ENCODE assay signal across 8 cellular contexts in genomic region chr17:64074704-64075484, GRCh38. TPM values are rescaled to one million over a fixed set of nuclear protein-coding genes. Genes with fewer than 3 reads are reported as not detected.
DNase-seq lines count a peak whose midpoint lies in the region; ATAC-seq and TF ChIP-seq lines count a peak whose summit lies in the region.

No MANE protein-coding gene starts in this region.

- TF ChIP-seq POLR2A in vagina (IDR thresholded peaks at IDR 0.05): no peak

- no CpG with 5 or more reads among the region's 7 CpGs for WGBS in neuronal stem cell (ENCODE audit: extremely low coverage in 2 of 2, insufficient read length in 2 of 2, insufficient replicate concordance in 1 of 2), 2 donors

- no peaks in the 10 kb centered on the region for H3K27me3 Mint-ChIP-seq in activated naive CD4-positive, alpha-beta T cell treated with anti-CD3 and anti-CD28 coated beads, Interleukin-2, amount 10 ng/mL, durations not matched to agents 7 days and 5 days

- peak overlapping the region; percentile 63 for H3K4me2 ChIP-seq in PC-3 (ENCODE audit: low read length)
- H3K4me2 ChIP-seq in neuronal stem cell (ENCODE audit: insufficient read depth, low read length, poor library complexity, severe bottlenecking): no peak overlapping the region

- H3K79me2 ChIP-seq in PC-3 (ENCODE audit: low read length): no peaks in the 10 kb centered on the region

- H3K79me1 ChIP-seq in neuronal stem cell (ENCODE audit: low read depth, low read length): no peaks in the 10 kb centered on the region

- H3K36me3 ChIP-seq in PC-3 (ENCODE audit: low read depth, low read length) (peaks cover 26% of the 10 kb centered on the region), vagina (peaks cover 0 to 33% of the 10 kb centered on the region in 2 donors), neuronal stem cell (replicated peaks in 1 of 2; ENCODE audit: control insufficient read depth in 2 of 2, insufficient read depth in 2 of 2, low read length in 2 of 2) (peaks cover 0 to 16% of the 10 kb centered on the region in 2 donors)

- peak overlapping the region; percentile 65 for H3K9ac ChIP-seq in PC-3 (ENCODE audit: low read length)
- no peak overlapping the region for H3K9ac ChIP-seq in neuronal stem cell (ENCODE audit: low read depth, low read length, poor library complexity)

- H3K9me3 ChIP-seq in PC-3 (ENCODE audit: low read length) (peaks cover 3% of the 10 kb centered on the region; the same call in 1 of the 2 replicates), vagina (no peaks in the 10 kb centered on the region), neuronal stem cell (replicated peaks in 1 of 2; ENCODE audit: control insufficient read depth in 2 of 2, insufficient read depth in 1 of 2, low read depth in 1 of 2, low read length in 2 of 2) (peaks cover 0 to 5% of the 10 kb centered on the region in 2 donors)

- H3K27ac ChIP-seq in PC-3 (ENCODE audit: low read length) (peak overlapping the region; percentile 88), vagina (peak overlapping the region; percentile 74), coronary artery (peak overlapping the region in 1 of 2 donors; percentile 69), neuronal stem cell (replicated peaks; ENCODE audit: low read length) (no peak overlapping the region)

- intact Hi-C loops in PC-3 (cut with micrococcal nuclease) (loop anchor here (1.0 to 2.0 kb wide), 2 partner anchors 7 to 14 kb away; no protein-coding TSS in a partner anchor), left ventricle myocardium superior (cut with micrococcal nuclease) (no loop called here), vagina (cut with DNase I) (no loop called here)

- peak overlapping the region; percentile 26; the same call in 1 of the 2 replicates for H3K4me3 ChIP-seq in PC-3 (ENCODE audit: low read length)
- no peak overlapping the region for H3K4me3 ChIP-seq in vagina
- no peak overlapping the region for H3K4me3 ChIP-seq in coronary artery
- H3K4me3 ChIP-seq in neuronal stem cell (ENCODE audit: low read length in 2 of 2): no peak overlapping the region

- H3K9me2 ChIP-seq in PC-3 (replicated peaks; ENCODE audit: low read length): no peaks in the 10 kb centered on the region

- H3K4me1 ChIP-seq in PC-3 (ENCODE audit: insufficient read depth, low read length) (peaks cover 21% of the 10 kb centered on the region), vagina (peaks cover 36% of the 10 kb centered on the region), neuronal stem cell (ENCODE audit: control insufficient read depth in 2 of 2, insufficient read depth in 1 of 2, low read depth in 1 of 2, low read length in 2 of 2) (no peaks in the 10 kb centered on the region)

- H2BK12ac ChIP-seq in neuronal stem cell (ENCODE audit: low read length): no peak overlapping the region

- H3K27me3 ChIP-seq in PC-3 (ENCODE audit: low read length): no peaks in the 10 kb centered on the region
- H3K27me3 ChIP-seq in vagina: no peaks in the 10 kb centered on the region
- no peaks in the 10 kb centered on the region for H3K27me3 ChIP-seq in neuronal stem cell (ENCODE audit: control insufficient read depth in 3 of 3, insufficient read depth in 3 of 3, low read depth in 1 of 3, low read length in 3 of 3)

- no peaks in the 10 kb centered on the region for H3F3A ChIP-seq in PC-3 (ENCODE audit: low read length, unreplicated experiment)

- H3K4me1 Mint-ChIP-seq in activated naive CD4-positive, alpha-beta T cell treated with anti-CD3 and anti-CD28 coated beads, Interleukin-2, amount 10 ng/mL, durations not matched to agents 7 days and 5 days: peaks cover 33% of the 10 kb centered on the region

- no peak overlapping the region for H2BK5ac ChIP-seq in neuronal stem cell (ENCODE audit: low read length)

- no peaks in the 10 kb centered on the region for H4K20me1 ChIP-seq in PC-3 (ENCODE audit: low read length)

- H3K4ac ChIP-seq in neuronal stem cell (ENCODE audit: low read length): no peak overlapping the region

- no peak overlapping the region for H3K14ac ChIP-seq in neuronal stem cell (ENCODE audit: low read length)

- H3K36me3 Mint-ChIP-seq in activated naive CD4-positive, alpha-beta T cell treated with anti-CD3 and anti-CD28 coated beads, Interleukin-2, amount 10 ng/mL, durations not matched to agents 7 days and 5 days: peaks cover 81% of the 10 kb centered on the region

- no peak overlapping the region for H3K23ac ChIP-seq in neuronal stem cell (ENCODE audit: low read depth, low read length, poor library complexity)

- DNase-seq in activated naive CD4-positive, alpha-beta T cell treated with anti-CD3 and anti-CD28 coated beads, Interleukin-2, amount 10 ng/mL, durations not matched to agents 7 days and 5 days: no peak
- no peak for DNase-seq in activated naive CD4-positive, alpha-beta T cell (lab: John Stamatoyannopoulos, UW)
- DNase-seq in PC-3 (peak; percentile 83), left ventricle myocardium superior (no peak), vagina (ENCODE audit: extremely low spot score in 2 of 2) (no peak), G401 (ENCODE audit: low spot score) (no peak), coronary artery (ENCODE audit: low spot score) (no peak), neuronal stem cell (ENCODE audit: low spot score) (no peak)

- ATAC-seq in PC-3 (peak; percentile 94), left ventricle myocardium superior (peak; percentile 40)

- no TSS peak for BruUV-seq in PC-3 (replicated peaks; lab: Mats Ljungman, UMichigan)

- no peak overlapping the region for H3K4me3 Mint-ChIP-seq in activated naive CD4-positive, alpha-beta T cell treated with anti-CD3 and anti-CD28 coated beads, Interleukin-2, amount 10 ng/mL, durations not matched to agents 7 days and 5 days

- H2AK5ac ChIP-seq in neuronal stem cell (ENCODE audit: low read depth, low read length): no peak overlapping the region

- H3K27ac Mint-ChIP-seq in activated naive CD4-positive, alpha-beta T cell treated with anti-CD3 and anti-CD28 coated beads, Interleukin-2, amount 10 ng/mL, durations not matched to agents 7 days and 5 days: peak overlapping the region; percentile 77

- in situ Hi-C loops in G401 (cut with HindIII; ENCODE audit: low sequenced_read_pairs): no loop called here

- TF ChIP-seq CTCF in PC-3 (conservative IDR thresholded peaks at IDR 0.05; ENCODE audit: low read depth, low read length) (no peak), vagina (IDR thresholded peaks at IDR 0.05) (no peak), coronary artery (IDR thresholded peaks at IDR 0.05) (no peak)

- H2AFZ ChIP-seq in PC-3 (ENCODE audit: low read length): 0 out of 2 replicates have a peak overlapping the region, but pooled peaks have one; percentile 33
- no peak overlapping the region for H2AFZ ChIP-seq in neuronal stem cell (ENCODE audit: low read length)

- no peak overlapping the region for H2BK15ac ChIP-seq in neuronal stem cell (ENCODE audit: low read length)

- no peak overlapping the region for H4K91ac ChIP-seq in neuronal stem cell (ENCODE audit: low read depth, low read length, poor library complexity)

- H4K8ac ChIP-seq in neuronal stem cell (ENCODE audit: low read depth, low read length): no peak overlapping the region

- POLR2A ChIA-PET in PC-3 (lab: Charles Lee; ENCODE audit: unreplicated experiment): no interaction called here

- CTCF ChIA-PET in activated naive CD4-positive, alpha-beta T cell treated with anti-CD3 and anti-CD28 coated beads, Interleukin-2, amount 10 ng/mL, durations not matched to agents 7 days and 5 days (lab: Charles Lee): interaction anchor here (1.3 to 1.9 kb wide), 4 partner anchors 11 to 59 kb away, joined by 4 to 11 read pairs (median 6); no protein-coding TSS in a partner anchor
- CTCF ChIA-PET in PC-3 (lab: Charles Lee): interaction anchor here (0.5 to 1.4 kb wide), 4 partner anchors 23 to 595 kb away, joined by 3 to 8 read pairs (median 5); no protein-coding TSS in a partner anchor

- no peak overlapping the region for H2BK120ac ChIP-seq in neuronal stem cell (ENCODE audit: low read depth, low read length)

- H3K9me3 Mint-ChIP-seq in activated naive CD4-positive, alpha-beta T cell treated with anti-CD3 and anti-CD28 coated beads, Interleukin-2, amount 10 ng/mL, durations not matched to agents 7 days and 5 days: peaks cover 3% of the 10 kb centered on the region

- H3K18ac ChIP-seq in neuronal stem cell (ENCODE audit: low read length): no peak overlapping the region

RNA-seq across cellular contexts. Expression of gene ICAM2, which starts 54.5 kb away (rescaled TPM):
- total RNA-seq in PC-3 (2014; rRNA removed) (not detected in 2 replicates), left ventricle myocardium superior (30.6 TPM), vagina (55.7 TPM)
- total RNA-seq in G401 (2014; rRNA removed; shearing (Covaris generic)): not detected in 2 replicates
- 0.10 TPM for polyA plus RNA-seq in neuronal stem cell (2013, experiment 1 of 2)
- not detected for polyA plus RNA-seq in neuronal stem cell (2013, experiment 2 of 2)

RNA-seq across cellular contexts. Expression of gene ERN1, which starts 55.0 kb away (rescaled TPM):
- total RNA-seq in PC-3 (2014; rRNA removed) (13.5 and 17.9 TPM in 2 replicates), left ventricle myocardium superior (9.0 TPM), vagina (31.4 TPM)
- total RNA-seq in G401 (2014; rRNA removed; shearing (Covaris generic)): 3.1 and 3.8 TPM in 2 replicates
- 3.0 TPM for polyA plus RNA-seq in neuronal stem cell (2013, experiment 1 of 2)
- 2.7 TPM for polyA plus RNA-seq in neuronal stem cell (2013, experiment 2 of 2)

Comparison
In these comparisons a context has a peak if more than half of its experiments do, and no peak if none do; other contexts are left out.
1. RNA of gene ICAM2, which starts 54.5 kb away (total RNA-seq): 55.7 TPM in vagina (single experiment) and 30.6 TPM in left ventricle myocardium superior (single experiment); not detected in PC-3 and not detected in G401; every median in the first group is over 10 times any median in the second.